Comparison of ENCODE assay signal across 8 cellular contexts in genomic region chr3:196609815-196610515, GRCh38. TPM values are rescaled to one million over a fixed set of nuclear protein-coding genes. Genes with fewer than 3 reads are reported as not detected.
DNase-seq lines count a peak whose midpoint lies in the region; ATAC-seq and TF ChIP-seq lines count a peak whose summit lies in the region.

No MANE protein-coding gene starts in this region.

- POLR2A ChIA-PET in activated CD4-positive, alpha-beta T cell treated with anti-CD3 and anti-CD28 coated beads, Interleukin-2, amount 10 ng/mL, durations not matched to agents 7 days and 5 days (lab: Charles Lee): interaction anchor here (1.6 kb wide), 2 partner anchors 22 to 75 kb away, joined by 3 to 9 read pairs; no protein-coding TSS in a partner anchor
- POLR2A ChIA-PET in OCI-LY7 (lab: Charles Lee): interaction anchor here (0.6 to 1.9 kb wide), 6 partner anchors 13 to 219 kb away, joined by 3 to 9 read pairs (median 3); no protein-coding TSS in a partner anchor

- no peaks in the 10 kb centered on the region for H3K79me2 ChIP-seq in OCI-LY7 (ENCODE audit: insufficient read depth, low read depth, low read length)

- ATAC-seq in effector memory CD8-positive, alpha-beta T cell (replicated peaks): peak; percentile 61
- ATAC-seq in stimulated activated naive CD8-positive, alpha-beta T cell treated with anti-CD3 and anti-CD28 coated beads, Interleukin-15, Interleukin-2, amounts not matched to agents 100 U/mL and 50 U/mL, for 24 hours: peak; percentile 29

- BruUV-seq in OCI-LY7 (replicated peaks; lab: Mats Ljungman, UMichigan): no TSS peak

- no peaks in the 10 kb centered on the region for H3K9me2 ChIP-seq in OCI-LY7 (ENCODE audit: insufficient read depth, low read length)

- H3K4me2 ChIP-seq in OCI-LY7 (ENCODE audit: low read length): peak overlapping the region; percentile 51

- H3K36me3 ChIP-seq in OCI-LY7 (ENCODE audit: insufficient read depth, low read length): no peaks in the 10 kb centered on the region

- peak overlapping the region; percentile 88 for H3K27ac Mint-ChIP-seq in activated CD4-positive, alpha-beta T cell treated with anti-CD3 and anti-CD28 coated beads, Interleukin-2, amount 10 ng/mL, durations not matched to agents 7 days and 5 days
- peak overlapping the region; percentile 78 to 88 for H3K27ac Mint-ChIP-seq in effector memory CD8-positive, alpha-beta T cell

- H3K4me3 ChIP-seq in OCI-LY7 (ENCODE audit: low read depth, low read length, poor library complexity, severe bottlenecking): no peak overlapping the region

- peaks cover 8% of the 10 kb centered on the region for H3K4me1 ChIP-seq in OCI-LY7 (ENCODE audit: insufficient read depth, low read length, poor library complexity, severe bottlenecking)

- intact Hi-C loops in OCI-LY7 (cut with micrococcal nuclease; ENCODE audit: unreplicated experiment): loop anchor here (1.0 to 10.0 kb wide), 5 partner anchors 22 to 359 kb away; partner anchors contain the start of gene NCBP2

- H3K9me3 Mint-ChIP-seq in activated CD4-positive, alpha-beta T cell treated with anti-CD3 and anti-CD28 coated beads, Interleukin-2, amount 10 ng/mL, durations not matched to agents 7 days and 5 days: peaks cover 2% of the 10 kb centered on the region
- no peaks in the 10 kb centered on the region for H3K9me3 Mint-ChIP-seq in effector memory CD8-positive, alpha-beta T cell

- no peak for TF ChIP-seq CTCF in OCI-LY7 (conservative IDR thresholded peaks at IDR 0.05; ENCODE audit: low read length)

- H3K4me3 Mint-ChIP-seq in activated CD4-positive, alpha-beta T cell treated with anti-CD3 and anti-CD28 coated beads, Interleukin-2, amount 10 ng/mL, durations not matched to agents 7 days and 5 days: peak overlapping the region; percentile 60
- H3K4me3 Mint-ChIP-seq in effector memory CD8-positive, alpha-beta T cell: peak overlapping the region; percentile 62

- no peaks in the 10 kb centered on the region for H3K27me3 Mint-ChIP-seq in activated CD4-positive, alpha-beta T cell treated with anti-CD3 and anti-CD28 coated beads, Interleukin-2, amount 10 ng/mL, durations not matched to agents 7 days and 5 days
- no peaks in the 10 kb centered on the region for H3K27me3 Mint-ChIP-seq in effector memory CD8-positive, alpha-beta T cell

- no peaks in the 10 kb centered on the region for H3K9me3 ChIP-seq in OCI-LY7 (ENCODE audit: low read length)

- CTCF ChIA-PET in activated CD4-positive, alpha-beta T cell treated with anti-CD3 and anti-CD28 coated beads, Interleukin-2, amount 10 ng/mL, durations not matched to agents 7 days and 5 days (lab: Charles Lee): interaction anchor here (0.7 to 4.8 kb wide), 30 partner anchors 8 to 332 kb away, joined by 3 to 40 read pairs (median 4); partner anchors contain the start of genes CEP19, FBXO45, NCBP2 and NRROS
- CTCF ChIA-PET in OCI-LY7 (lab: Charles Lee; ENCODE audit: unreplicated experiment): interaction anchor here (0.7 to 1.7 kb wide), 4 partner anchors 22 to 76 kb away, joined by 3 to 13 read pairs (median 5); no protein-coding TSS in a partner anchor

- no peaks in the 10 kb centered on the region for H4K20me1 ChIP-seq in OCI-LY7 (ENCODE audit: insufficient read depth, low read length)

- H2AFZ ChIP-seq in OCI-LY7 (ENCODE audit: low read length): peak overlapping the region; percentile 96

- H3K4me1 Mint-ChIP-seq in activated CD4-positive, alpha-beta T cell treated with anti-CD3 and anti-CD28 coated beads, Interleukin-2, amount 10 ng/mL, durations not matched to agents 7 days and 5 days: peaks cover 50% of the 10 kb centered on the region
- peaks cover 22 to 29% of the 10 kb centered on the region in 2 donors for H3K4me1 Mint-ChIP-seq in effector memory CD8-positive, alpha-beta T cell (ENCODE audit: low read depth in 2 of 2)

- H3K27ac ChIP-seq in OCI-LY7 (ENCODE audit: low read depth, low read length, poor library complexity, severe bottlenecking): no peak overlapping the region

- H3K36me3 Mint-ChIP-seq in activated CD4-positive, alpha-beta T cell treated with anti-CD3 and anti-CD28 coated beads, Interleukin-2, amount 10 ng/mL, durations not matched to agents 7 days and 5 days (ENCODE audit: low read depth): no peaks in the 10 kb centered on the region
- H3K36me3 Mint-ChIP-seq in effector memory CD8-positive, alpha-beta T cell (ENCODE audit: insufficient read depth): peaks cover 4% of the 10 kb centered on the region

- no peak for DNase-seq in activated CD4-positive, alpha-beta T cell treated with anti-CD3 and anti-CD28 coated beads, Interleukin-2, amount 10 ng/mL, durations not matched to agents 7 days and 5 days
- DNase-seq in activated CD4-positive, alpha-beta T cell treated with anti-CD3 and anti-CD28 coated beads for 1 hour: no peak
- DNase-seq in OCI-LY7 (ENCODE audit: low spot score) (no peak), HK-2 (ENCODE audit: unreplicated experiment) (no peak), mucosa of gallbladder (ENCODE audit: low spot score) (no peak), DMS53 (lab: John Stamatoyannopoulos, UW) (no peak)
- DNase-seq in effector memory CD8-positive, alpha-beta T cell: no peak
- DNase-seq in stimulated activated naive CD8-positive, alpha-beta T cell treated with anti-CD3 and anti-CD28 coated beads, Interleukin-15, Interleukin-2, amounts not matched to agents 100 U/mL and 50 U/mL, for 24 hours: no peak

RNA-seq across cellular contexts. Expression of gene NRROS, which starts 29.5 kb away (rescaled TPM):
- 10 to 100 TPM; 36.6 to 40.6 TPM for total RNA-seq in activated CD4-positive, alpha-beta T cell treated with anti-CD3 and anti-CD28 coated beads, Interleukin-2, amount 10 ng/mL, durations not matched to agents 7 days and 5 days
- total RNA-seq in OCI-LY7 (2014; rRNA removed; shearing (Covaris generic)): 0.51 and 1.1 TPM in 2 replicates
- total RNA-seq in OCI-LY7 (2022): 3.7 and 3.8 TPM in 2 replicates
- total RNA-seq in mucosa of gallbladder: 6.4 TPM

RNA-seq across cellular contexts. Expression of gene FBXO45, which starts 41.5 kb away (rescaled TPM):
- 10 to 100 TPM; 14.9 to 15.0 TPM for total RNA-seq in activated CD4-positive, alpha-beta T cell treated with anti-CD3 and anti-CD28 coated beads, Interleukin-2, amount 10 ng/mL, durations not matched to agents 7 days and 5 days
- 10.6 and 12.5 TPM in 2 replicates for total RNA-seq in OCI-LY7 (2014; rRNA removed; shearing (Covaris generic))
- total RNA-seq in OCI-LY7 (2022) (15.5 and 15.6 TPM in 2 replicates), mucosa of gallbladder (7.5 TPM)

RNA-seq across cellular contexts. Expression of gene WDR53, which starts 41.6 kb away (rescaled TPM):
- total RNA-seq in activated CD4-positive, alpha-beta T cell treated with anti-CD3 and anti-CD28 coated beads, Interleukin-2, amount 10 ng/mL, durations not matched to agents 7 days and 5 days: 10 to 100 TPM; 19.5 to 24.8 TPM
- total RNA-seq in OCI-LY7 (2014; rRNA removed; shearing (Covaris generic)): 10.8 TPM in 2 replicates
- total RNA-seq in OCI-LY7 (2022) (15.6 and 16.5 TPM in 2 replicates), mucosa of gallbladder (8.6 TPM)
